In the genomic region with DNA sequence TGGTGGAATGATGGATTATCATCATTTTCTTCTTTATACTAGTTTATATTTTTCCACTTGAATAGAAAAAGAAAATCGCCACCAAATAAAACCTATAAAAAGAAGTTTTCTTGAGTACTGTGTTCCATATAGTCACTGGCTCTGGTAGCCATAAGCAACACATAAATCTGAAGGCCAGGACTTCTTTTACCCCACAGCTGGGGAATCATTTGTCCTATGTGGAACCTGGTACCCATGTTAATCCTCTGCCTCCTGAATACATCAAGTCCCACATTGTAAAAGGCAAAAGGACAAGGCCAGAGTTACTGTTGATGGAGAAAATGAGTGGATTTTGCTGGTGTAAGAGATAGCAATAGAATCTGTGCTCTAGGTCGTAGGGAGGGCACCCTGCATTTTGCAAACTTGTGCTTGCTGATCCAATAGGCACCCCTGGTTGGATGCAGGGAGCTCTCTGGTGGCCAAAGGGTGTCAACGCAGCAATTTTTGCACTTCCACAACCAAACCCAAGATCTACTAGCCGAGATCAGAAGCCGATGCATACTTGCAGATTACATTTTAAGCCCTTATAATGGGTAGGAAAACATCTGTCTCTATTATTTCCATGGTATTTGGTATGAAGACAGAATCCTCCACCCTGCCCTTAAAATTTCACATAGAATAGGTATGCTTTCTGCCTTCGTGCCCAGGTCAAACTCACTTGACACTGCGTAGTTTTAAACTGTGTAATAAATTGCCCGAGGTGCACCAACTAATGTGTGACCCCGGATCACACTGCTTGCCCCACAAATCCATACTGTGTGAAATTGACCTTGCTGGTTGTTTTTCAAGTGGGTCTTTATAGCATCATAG, we compare ENCODE assay signal across 8 cellular contexts.
DNase-seq lines count a peak whose midpoint lies in the region; ATAC-seq and FAIRE-seq lines count a peak whose summit lies in the region.

No MANE protein-coding gene starts in this region.

- H3K36me3 Mint-ChIP-seq in activated naive CD4-positive, alpha-beta T cell treated with anti-CD3 and anti-CD28 coated beads, Interleukin-2, amount 50 U/mL, for 24 hours, result no peaks in the 10 kb centered on the region

- no peak overlapping the region for H3K4me3 Mint-ChIP-seq in activated naive CD4-positive, alpha-beta T cell treated with anti-CD3 and anti-CD28 coated beads, Interleukin-2, amount 50 U/mL, for 24 hours

- H3K36me3 ChIP-seq in rectal smooth muscle tissue (ENCODE audit: control insufficient read depth, insufficient read depth, low read length), result no peaks in the 10 kb centered on the region

- H3K27ac Mint-ChIP-seq in activated naive CD4-positive, alpha-beta T cell treated with anti-CD3 and anti-CD28 coated beads, Interleukin-2, amount 50 U/mL, for 24 hours, result peak overlapping the region; percentile 65

- peaks cover 13% of the 10 kb centered on the region for H3K4me1 Mint-ChIP-seq in activated naive CD4-positive, alpha-beta T cell treated with anti-CD3 and anti-CD28 coated beads, Interleukin-2, amount 50 U/mL, for 24 hours

- H3K27ac ChIP-seq in rectal smooth muscle tissue (ENCODE audit: low read depth, low read length), result peak overlapping the region; percentile 41

- DNase-seq in AG08395 (ENCODE audit: low spot score), result peak; percentile 67
- DNase-seq in GM18507 (ENCODE audit: extremely low spot score, insufficient read length, low read depth), result no peak
- DNase-seq in NCI-H69 (lab: John Stamatoyannopoulos, UW), result peak; percentile 80
- DNase-seq in Right ventricle myocardium superior, result peak; percentile 54
- DNase-seq in KG1 (lab: John Stamatoyannopoulos, UW), result no peak

- peaks cover 4% of the 10 kb centered on the region for H3K27me3 Mint-ChIP-seq in activated naive CD4-positive, alpha-beta T cell treated with anti-CD3 and anti-CD28 coated beads, Interleukin-2, amount 50 U/mL, for 24 hours

- peak; percentile 62 for FAIRE-seq in GM18507 (lab: Jason Lieb, UNC)

- ATAC-seq in HG03354 (IDR thresholded peaks at IDR 0.05; ENCODE audit: poor library complexity, severe bottlenecking, unreplicated experiment), result peak; percentile 70
- ATAC-seq in Right ventricle myocardium superior (ENCODE audit: poor library complexity), result peak; percentile 95

- H3K9ac ChIP-seq in rectal smooth muscle tissue (ENCODE audit: low read length), result no peak overlapping the region

- intact Hi-C loops in Right ventricle myocardium superior (cut with DNase I), result loop anchor here (5.0 kb wide), 1 partner anchor 349 kb away; no protein-coding TSS in a partner anchor

- H3K9me3 Mint-ChIP-seq in activated naive CD4-positive, alpha-beta T cell treated with anti-CD3 and anti-CD28 coated beads, Interleukin-2, amount 50 U/mL, for 24 hours, result no peaks in the 10 kb centered on the region

- no peaks in the 10 kb centered on the region for H3K27me3 ChIP-seq in rectal smooth muscle tissue (ENCODE audit: control insufficient read depth, insufficient read depth, low read length)

- H3K4me3 ChIP-seq in rectal smooth muscle tissue (ENCODE audit: low read length), result peak overlapping the region; percentile 20

- H3K4me1 ChIP-seq in rectal smooth muscle tissue (ENCODE audit: control insufficient read depth, insufficient read depth, low read length), result no peaks in the 10 kb centered on the region

Comparison
In these comparisons a context has a peak if more than half of its experiments do, and no peak if none do; other contexts are left out.
1. DNase-seq: peak in AG08395 (single experiment), NCI-H69 (single experiment) and Right ventricle myocardium superior (single experiment); none in GM18507 (single experiment) and KG1 (single experiment).